Comparison of ENCODE assay signal across 9 cellular contexts in genomic region chr6:148251286-148251685, GRCh38.
DNase-seq lines count a peak whose midpoint lies in the region; ATAC-seq and TF ChIP-seq lines count a peak whose summit lies in the region.
"Had no signal": no experiment of that assay in that cellular context is flagged by ENCODE, and none has a peak within 500 bp of the region (broad histone marks: within the 10 kb centered on the region; RNA-seq: fewer than 3 reads in every experiment).

No MANE protein-coding gene starts in this region.

- H3K9me3 Mint-ChIP-seq in natural killer cell treated with Interleukin-12 subunit alpha and Interleukin-12 subunit beta and Interleukin-15 and Interleukin-18, amount 100 ng/mL, for 72 hours, result no peaks in the 10 kb centered on the region
- H3K9me3 Mint-ChIP-seq in activated T-cell treated with anti-CD3 and anti-CD28 coated beads, Interleukin-2, amount 50 U/mL, for 24 hours, result no peaks in the 10 kb centered on the region

- H3K27me3 ChIP-seq in Peyer's patch (no peaks in the 10 kb centered on the region), cardiac muscle cell (no peaks in the 10 kb centered on the region)

- no peak overlapping the region for H3K27ac Mint-ChIP-seq in natural killer cell treated with Interleukin-12 subunit alpha and Interleukin-12 subunit beta and Interleukin-15 and Interleukin-18, amount 100 ng/mL, for 72 hours
- H3K27ac Mint-ChIP-seq in activated T-cell treated with anti-CD3 and anti-CD28 coated beads, Interleukin-2, amount 50 U/mL, for 24 hours, result no peak overlapping the region
- H3K27ac Mint-ChIP-seq: activated naive CD8-positive, alpha-beta T cell had no signal

- TF ChIP-seq POLR2A in Peyer's patch (IDR thresholded peaks at IDR 0.05), result no peak

- H3K9me3 ChIP-seq in HEK293 (ENCODE audit: control insufficient read depth, insufficient read depth, low read depth, low read length) (no peaks in the 10 kb centered on the region), Peyer's patch (no peaks in the 10 kb centered on the region), cardiac muscle cell (ENCODE audit: low read depth) (no peaks in the 10 kb centered on the region)

- H3K4me1 ChIP-seq in HEK293 (ENCODE audit: control insufficient read depth, insufficient read depth, low read length) (peaks cover 8% of the 10 kb centered on the region; the same call in 1 of the 2 replicates), Peyer's patch (no peaks in the 10 kb centered on the region), cardiac muscle cell (ENCODE audit: low read depth) (no peaks in the 10 kb centered on the region)

- peak; percentile 23; the same call in 1 of the 2 replicates for TF ChIP-seq CTCF in HEK293 (tag by site-specific recombination; IDR thresholded peaks at IDR 0.05)
- TF ChIP-seq CTCF in Peyer's patch (IDR thresholded peaks at IDR 0.05), result peak in 4 of 6 experiments; percentile 25 to 68 (median 65)
- TF ChIP-seq CTCF in cardiac muscle cell (IDR thresholded peaks at IDR 0.05; ENCODE audit: low read depth, low read length), result peak; percentile 53

- peaks cover 0 to 5% of the 10 kb centered on the region in 2 donors for H3K27me3 Mint-ChIP-seq in natural killer cell treated with Interleukin-12 subunit alpha and Interleukin-12 subunit beta and Interleukin-15 and Interleukin-18, amount 100 ng/mL, for 72 hours
- peaks cover 13% of the 10 kb centered on the region for H3K27me3 Mint-ChIP-seq in activated T-cell treated with anti-CD3 and anti-CD28 coated beads, Interleukin-2, amount 50 U/mL, for 24 hours

- no peaks in the 10 kb centered on the region for H3K4me1 Mint-ChIP-seq in natural killer cell treated with Interleukin-12 subunit alpha and Interleukin-12 subunit beta and Interleukin-15 and Interleukin-18, amount 100 ng/mL, for 72 hours (ENCODE audit: low read depth in 2 of 2)
- H3K4me1 Mint-ChIP-seq in activated T-cell treated with anti-CD3 and anti-CD28 coated beads, Interleukin-2, amount 50 U/mL, for 24 hours (ENCODE audit: low read depth), result no peaks in the 10 kb centered on the region

- H3K4me3 Mint-ChIP-seq in natural killer cell treated with Interleukin-12 subunit alpha and Interleukin-12 subunit beta and Interleukin-15 and Interleukin-18, amount 100 ng/mL, for 72 hours, result no peak overlapping the region
- no peak overlapping the region for H3K4me3 Mint-ChIP-seq in activated T-cell treated with anti-CD3 and anti-CD28 coated beads, Interleukin-2, amount 50 U/mL, for 24 hours
- H3K4me3 Mint-ChIP-seq: activated naive CD8-positive, alpha-beta T cell had no signal

- no peak for ATAC-seq in natural killer cell treated with Interleukin-12 subunit alpha and Interleukin-12 subunit beta and Interleukin-15 and Interleukin-18, amount 100 ng/mL, for 72 hours

- H3K36me3 ChIP-seq in HEK293 (ENCODE audit: control insufficient read depth in 2 of 2, insufficient read depth in 1 of 2, low read length in 2 of 2), result no peaks in the 10 kb centered on the region
- no peaks in the 10 kb centered on the region for H3K36me3 ChIP-seq in Peyer's patch
- no peaks in the 10 kb centered on the region for H3K36me3 ChIP-seq in cardiac muscle cell

- POLR2A ChIA-PET in HEK293 (lab: Yijun Ruan, JAX), result no interaction called here

- no peaks in the 10 kb centered on the region for H3K36me3 Mint-ChIP-seq in natural killer cell treated with Interleukin-12 subunit alpha and Interleukin-12 subunit beta and Interleukin-15 and Interleukin-18, amount 100 ng/mL, for 72 hours
- no peaks in the 10 kb centered on the region for H3K36me3 Mint-ChIP-seq in activated T-cell treated with anti-CD3 and anti-CD28 coated beads, Interleukin-2, amount 50 U/mL, for 24 hours (ENCODE audit: low read depth)
- H3K36me3 Mint-ChIP-seq: activated naive CD8-positive, alpha-beta T cell had no signal

- H3K27ac ChIP-seq in HEK293 (ENCODE audit: extremely low read depth, low read depth, low read length) (no peak overlapping the region), Peyer's patch (no peak overlapping the region), cardiac muscle cell (no peak overlapping the region)

- H3K4me3 ChIP-seq in HEK293 (ENCODE audit: low read depth, low read length) (no peak overlapping the region), Peyer's patch (no peak overlapping the region), cardiac muscle cell (no peak overlapping the region)

- DNase-seq in AG20443 (ENCODE audit: low spot score) (peak; percentile 52), Peyer's patch (no peak), cardiac muscle cell (ENCODE audit: low read depth in 1 of 2, low spot score in 1 of 2) (peak; percentile 38 to 80), superior temporal gyrus (ENCODE audit: extremely low spot score) (peak; percentile 75), SKM-1 (lab: John Stamatoyannopoulos, UW; ENCODE audit: unreplicated experiment) (no peak)
- no peak for DNase-seq in natural killer cell treated with Interleukin-12 subunit alpha and Interleukin-12 subunit beta and Interleukin-15 and Interleukin-18, amount 100 ng/mL, for 72 hours (ENCODE audit: low spot score)
- DNase-seq in activated T-cell treated with anti-CD3 and anti-CD28 coated beads, Interleukin-2, amount 50 U/mL, for 24 hours, result no peak

- CTCF ChIA-PET in HEK293 (lab: Yijun Ruan, JAX), result interaction anchor here (0.6 to 4.1 kb wide), 13 partner anchors 10 to 744 kb away, joined by 3 to 30 read pairs (median 4); no protein-coding TSS in a partner anchor

TF ChIP-seq in HEK293, 187 proteins besides CTCF, POLR2A, EP300 and RAD21:
- TF ChIP-seq REPIN1 (tag by site-specific recombination; IDR thresholded peaks at IDR 0.05; ENCODE audit: low read depth), result no peak
- TF ChIP-seq ZNF391 (tag by site-specific recombination; IDR thresholded peaks at IDR 0.05; ENCODE audit: borderline replicate concordance, low read depth), result no peak
- no peak for TF ChIP-seq ZNF792 (tag by site-specific recombination; IDR thresholded peaks at IDR 0.05)
- TF ChIP-seq ZNF48 (tag by site-specific recombination; IDR thresholded peaks at IDR 0.05), result no peak
- TF ChIP-seq KLF8 (tag by site-specific recombination; IDR thresholded peaks at IDR 0.05), result no peak
- TF ChIP-seq ZNF654 (tag by site-specific recombination; IDR thresholded peaks at IDR 0.05; ENCODE audit: low read depth), result peak; percentile 46
TF ChIP-seq in HEK293: peak in this region for 1.

Comparison
In these comparisons a context has a peak if more than half of its experiments do, and no peak if none do; other contexts are left out.
1. DNase-seq: peak in AG20443 (single experiment), cardiac muscle cell (2 of 2) and superior temporal gyrus (single experiment); none in Peyer's patch (0 of 3), natural killer cell treated with Interleukin-12 subunit alpha and Interleukin-12 subunit beta and Interleukin-15 and Interleukin-18, amount 100 ng/mL, for 72 hours (single experiment), activated T-cell treated with anti-CD3 and anti-CD28 coated beads, Interleukin-2, amount 50 U/mL, for 24 hours (single experiment) and SKM-1 (single experiment).
2. Peak in every context shown above with its lines, with median percentiles within 50 percentile points of each other: CTCF ChIP-seq.